ENCODE assay signal across 13 cellular contexts in genomic region chr5:138139776-138140080, GRCh38. TPM values are rescaled to one million over a fixed set of nuclear protein-coding genes. Genes with fewer than 3 reads are reported as not detected.
DNase-seq lines count a peak whose midpoint lies in the region; ATAC-seq and TF ChIP-seq lines count a peak whose summit lies in the region.
"Had no signal": no experiment of that assay in that cellular context is flagged by ENCODE, and none has a peak within 500 bp of the region (broad histone marks: within the 10 kb centered on the region; RNA-seq: fewer than 3 reads in every experiment).

No MANE protein-coding gene starts in this region.

- H3K4me3 Mint-ChIP-seq in WTC11 = peak overlapping the region; percentile 71
- H3K4me3 Mint-ChIP-seq: activated CD4-positive, alpha-beta T cell treated with anti-CD3 and anti-CD28 coated beads, Interleukin-2, amount 10 ng/mL, durations not matched to agents 24 days and 14 days had no signal

- H3K36me3 Mint-ChIP-seq in WTC11 = no peaks in the 10 kb centered on the region

- H3K4me3 ChIP-seq in heart right ventricle (peak overlapping the region in 9 of 10 donors; percentile 56 to 78 (median 66)), mesodermal cell (ENCODE audit: extremely low read depth, insufficient read depth, low read length, poor library complexity, severe bottlenecking) (peak overlapping the region; percentile 53), tibial artery (peak overlapping the region in 1 of 2 donors; percentile 50)

- H3K27ac ChIP-seq in heart right ventricle (no peak overlapping the region), mesodermal cell (ENCODE audit: low read depth, low read length, severe bottlenecking) (no peak overlapping the region), tibial artery (no peak overlapping the region), RWPE1 (no peak overlapping the region)

- H3K27me3 ChIP-seq in heart right ventricle = peaks cover 0 to 44% (median 0%) of the 10 kb centered on the region in 7 donors
- H3K27me3 ChIP-seq in tibial artery = no peaks in the 10 kb centered on the region

- DNase-seq in heart right ventricle = no peak
- no peak for DNase-seq in Right ventricle myocardium inferior (ENCODE audit: missing footprints)
- no peak for DNase-seq in WTC11 (ENCODE audit: low spot score)
- DNase-seq in tibial artery = no peak
- DNase-seq in RWPE1 (ENCODE audit: low spot score) = no peak
- DNase-seq: activated CD4-positive, alpha-beta T cell treated with anti-CD3 and anti-CD28 coated beads, Interleukin-2, amount 10 ng/mL, durations not matched to agents 24 days and 14 days; activated effector memory CD4-positive, alpha-beta T cell treated with Interleukin-2 at 50 U/mL for 16 hours; central memory CD4-positive, alpha-beta T cell; stimulated activated CD4-positive, alpha-beta T cell treated with anti-CD3 and anti-CD28 coated beads, Interleukin-4, amount 100 ng/mL, for 4 hours had no signal

- no peak for ATAC-seq in heart right ventricle
- ATAC-seq in Right ventricle myocardium inferior = no peak
- ATAC-seq in WTC11 = no peak
- ATAC-seq in GM18907 (IDR thresholded peaks at IDR 0.05; ENCODE audit: unreplicated experiment) = no peak
- no peak for ATAC-seq in HG03025 (IDR thresholded peaks at IDR 0.05; ENCODE audit: low FRiP score, unreplicated experiment)

- peaks cover 9% of the 10 kb centered on the region for H3K27me3 Mint-ChIP-seq in WTC11 (ENCODE audit: low read depth)

- H3K9me3 ChIP-seq in heart right ventricle = no peaks in the 10 kb centered on the region
- H3K9me3 ChIP-seq in mesodermal cell (ENCODE audit: control insufficient read depth, low read length) = no peaks in the 10 kb centered on the region
- H3K9me3 ChIP-seq in tibial artery = no peaks in the 10 kb centered on the region

- CTCF ChIA-PET in WTC11 (lab: Charles Lee) = interaction anchor here (1.2 to 1.6 kb wide), 5 partner anchors 58 to 104 kb away, joined by 4 to 9 read pairs (median 5); no protein-coding TSS in a partner anchor
- CTCF ChIA-PET in RWPE1 (lab: Yijun Ruan, JAX) = interaction anchor here (0.7 to 1.4 kb wide), 5 partner anchors 42 to 397 kb away, joined by 3 to 7 read pairs (median 3); no protein-coding TSS in a partner anchor

- TF ChIP-seq CTCF in heart right ventricle (IDR thresholded peaks at IDR 0.05) = no peak
- TF ChIP-seq CTCF in WTC11 (IDR thresholded peaks at IDR 0.05) = no peak
- TF ChIP-seq CTCF in tibial artery (IDR thresholded peaks at IDR 0.05) = no peak
- TF ChIP-seq CTCF in RWPE1 (conservative IDR thresholded peaks at IDR 0.05; ENCODE audit: low read depth) = no peak

- intact Hi-C loops in heart right ventricle (cut with DNase I) = loop anchor here in 7 of 10 donors (5.0 to 10.0 kb wide), 4 partner anchors 62 to 495 kb away; partner anchors contain the start of gene HNRNPA0 (in 2 of the 7)
- intact Hi-C loops in Right ventricle myocardium inferior (cut with DNase I) = loop anchor here (10.0 kb wide), 1 partner anchor 385 kb away; the partner anchor contains the start of gene HNRNPA0
- intact Hi-C loops in tibial artery (cut with DNase I; ENCODE audit: low total_unique reads) = loop anchor here (5.0 kb wide), 1 partner anchor 1497 kb away; no protein-coding TSS in a partner anchor

- H3K27ac Mint-ChIP-seq in WTC11 = no peak overlapping the region
- H3K27ac Mint-ChIP-seq: activated CD4-positive, alpha-beta T cell treated with anti-CD3 and anti-CD28 coated beads, Interleukin-2, amount 10 ng/mL, durations not matched to agents 24 days and 14 days had no signal

- 62 to 63% methylated on average over 3 of the region's 3 CpGs for WGBS in heart right ventricle, 2 donors
- WGBS in mesodermal cell (ENCODE audit: insufficient coverage in 2 of 2), 2 experiments = 93 to 100% methylated on average over 1 of the region's 3 CpGs

- H3K36me3 ChIP-seq in heart right ventricle (no peaks in the 10 kb centered on the region), mesodermal cell (ENCODE audit: control insufficient read depth, insufficient read depth, low read length) (no peaks in the 10 kb centered on the region), tibial artery (no peaks in the 10 kb centered on the region)

- POLR2A ChIA-PET in WTC11 (lab: Charles Lee) = no interaction called here
- POLR2A ChIA-PET in RWPE1 (lab: Yijun Ruan, JAX; ENCODE audit: low non-redundant PET) = no interaction called here

- peaks cover 8% of the 10 kb centered on the region; the same call in 1 of the 2 replicates for H3K9me3 Mint-ChIP-seq in WTC11
- H3K9me3 Mint-ChIP-seq: activated CD4-positive, alpha-beta T cell treated with anti-CD3 and anti-CD28 coated beads, Interleukin-2, amount 10 ng/mL, durations not matched to agents 24 days and 14 days had no signal

- peaks cover 6% of the 10 kb centered on the region; the same call in 1 of the 2 replicates for H3K4me1 Mint-ChIP-seq in WTC11
- H3K4me1 Mint-ChIP-seq: activated CD4-positive, alpha-beta T cell treated with anti-CD3 and anti-CD28 coated beads, Interleukin-2, amount 10 ng/mL, durations not matched to agents 24 days and 14 days had no signal

- H3K4me1 ChIP-seq in heart right ventricle (peaks cover 0 to 12% (median 0%) of the 10 kb centered on the region in 9 donors), mesodermal cell (ENCODE audit: control insufficient read depth, insufficient read depth, low read length, poor library complexity, severe bottlenecking) (no peaks in the 10 kb centered on the region), tibial artery (peaks cover 0 to 11% (median 4%) of the 10 kb centered on the region in 4 donors)

TF ChIP-seq in WTC11, 78 proteins besides CTCF, POLR2A, EP300 and RAD21 (continues in another document):
- TF ChIP-seq ZSCAN18 (CRISPR knock-in tag; IDR thresholded peaks at IDR 0.05) = no peak
- no peak for TF ChIP-seq ATF3 (CRISPR knock-in tag; conservative IDR thresholded peaks at IDR 0.05)
- TF ChIP-seq ATF1 (CRISPR knock-in tag; IDR thresholded peaks at IDR 0.05) = no peak
- TF ChIP-seq RELA (CRISPR knock-in tag; IDR thresholded peaks at IDR 0.05; ENCODE audit: borderline replicate concordance) = no peak
- no peak for TF ChIP-seq FOXK1 (CRISPR knock-in tag; IDR thresholded peaks at IDR 0.05)
- TF ChIP-seq EMX1 (CRISPR knock-in tag; IDR thresholded peaks at IDR 0.05) = no peak
- TF ChIP-seq SP1 (CRISPR knock-in tag; conservative IDR thresholded peaks at IDR 0.05) = no peak
- TF ChIP-seq ETV6 (CRISPR knock-in tag; IDR thresholded peaks at IDR 0.05) = no peak
- no peak for TF ChIP-seq ZBTB43 (CRISPR knock-in tag; IDR thresholded peaks at IDR 0.05)
- no peak for TF ChIP-seq TP53 (CRISPR knock-in tag; IDR thresholded peaks at IDR 0.05)
- no peak for TF ChIP-seq ZNF219 (CRISPR knock-in tag; IDR thresholded peaks at IDR 0.05; ENCODE audit: borderline replicate concordance)

RNA-seq across cellular contexts. Expression of gene NME5, which starts 0.5 kb away (rescaled TPM):
- total RNA-seq in heart right ventricle (1 to 10 TPM; 2.0 to 5.9 (median 3.9) TPM), Right ventricle myocardium inferior (3.9 TPM), WTC11 (2021) (0.74 to 0.89 TPM in 2 of 3 replicates, not detected in the other)
- 1 to 10 TPM; 3.3 to 9.4 TPM for polyA plus RNA-seq in heart right ventricle
- polyA plus RNA-seq in mesodermal cell (2013, experiment 1 of 2) = 1.7 TPM
- 2.0 TPM for polyA plus RNA-seq in mesodermal cell (2013, experiment 2 of 2)
- total RNA-seq: activated CD4-positive, alpha-beta T cell treated with anti-CD3 and anti-CD28 coated beads, Interleukin-2, amount 10 ng/mL, durations not matched to agents 24 days and 14 days had no signal

RNA-seq across cellular contexts. Expression of gene BRD8, which starts 38.7 kb away (rescaled TPM):
- total RNA-seq in heart right ventricle = 10 to 100 TPM; 16.6 to 33.3 (median 22.7) TPM
- 10 to 100 TPM; 13.0 to 35.9 TPM for polyA plus RNA-seq in heart right ventricle
- 25.8 TPM for total RNA-seq in Right ventricle myocardium inferior
- total RNA-seq in WTC11 (2021) = 59.6 to 73.4 TPM (median 61.4 TPM) in 3 replicates
- 65.1 TPM for polyA plus RNA-seq in mesodermal cell (2013, experiment 1 of 2)
- polyA plus RNA-seq in mesodermal cell (2013, experiment 2 of 2) = 66.3 TPM

RNA-seq across cellular contexts. Expression of gene KIF20A, which starts 39.2 kb away (rescaled TPM):
- total RNA-seq in heart right ventricle (1 to 10 TPM in 2 of 10 donors, under 1 TPM in 6, not detected in 2; 0.13 to 9.3 (median 0.55) TPM), Right ventricle myocardium inferior (0.84 TPM), WTC11 (2021) (66.9 to 81.9 TPM (median 68.0 TPM) in 3 replicates)
- polyA plus RNA-seq in heart right ventricle = under 1 TPM; 0.12 to 0.29 TPM
- 71.1 TPM for polyA plus RNA-seq in mesodermal cell (2013, experiment 1 of 2)
- 75.8 TPM for polyA plus RNA-seq in mesodermal cell (2013, experiment 2 of 2)

RNA-seq across cellular contexts. Expression of gene WNT8A, which starts 55.9 kb away (rescaled TPM):
- total RNA-seq in heart right ventricle = not detected
- polyA plus RNA-seq in heart right ventricle = not detected
- total RNA-seq in Right ventricle myocardium inferior = not detected
- total RNA-seq in WTC11 (2021) = 0.16 TPM in 1 of 3 replicates, not detected in the others
- polyA plus RNA-seq in mesodermal cell (2013, experiment 1 of 2) = not detected
- not detected for polyA plus RNA-seq in mesodermal cell (2013, experiment 2 of 2)
- total RNA-seq: activated CD4-positive, alpha-beta T cell treated with anti-CD3 and anti-CD28 coated beads, Interleukin-2, amount 10 ng/mL, durations not matched to agents 24 days and 14 days; subcutaneous adipose tissue had no signal
